23 cellular contexts compared by ENCODE assay signal in genomic region chr18:28382215-28382879, GRCh38.
DNase-seq lines count a peak whose midpoint lies in the region; ATAC-seq, FAIRE-seq and TF ChIP-seq lines count a peak whose summit lies in the region.
"Had no signal": no experiment of that assay in that cellular context is flagged by ENCODE, and none has a peak within 500 bp of the region (broad histone marks: within the 10 kb centered on the region; RNA-seq: fewer than 3 reads in every experiment).

No MANE protein-coding gene starts in this region.

- no peak overlapping the region for H3K27ac Mint-ChIP-seq in activated naive CD4-positive, alpha-beta T cell treated with anti-CD3 and anti-CD28 coated beads for 36 hours
- no peak overlapping the region for H3K27ac Mint-ChIP-seq in stimulated activated naive B cell treated with anti-CD40 and anti-IgM and Interleukin-4, amounts not matched to agents 10 μg/mL and 1 μg/mL and 100 μg/mL, for 72 hours
- H3K27ac Mint-ChIP-seq: CD4-positive, alpha-beta memory T cell; IgD-negative memory B cell had no signal

- H3K9ac ChIP-seq in OCI-LY3 (ENCODE audit: low read length): no peak overlapping the region
- H3K9ac ChIP-seq: BLaER1 treated with 17β-estradiol and CSF1 and Interleukin-3, amounts not matched to agents 10 nM and 100 nM; KMS-11 had no signal

- no peak overlapping the region for H3K4me3 Mint-ChIP-seq in activated naive CD4-positive, alpha-beta T cell treated with anti-CD3 and anti-CD28 coated beads for 36 hours
- no peak overlapping the region for H3K4me3 Mint-ChIP-seq in stimulated activated naive B cell treated with anti-CD40 and anti-IgM and Interleukin-4, amounts not matched to agents 10 μg/mL and 1 μg/mL and 100 μg/mL, for 72 hours
- H3K4me3 Mint-ChIP-seq: CD4-positive, alpha-beta memory T cell; IgD-negative memory B cell had no signal

- H3K36me3 Mint-ChIP-seq in activated naive CD4-positive, alpha-beta T cell treated with anti-CD3 and anti-CD28 coated beads for 36 hours (ENCODE audit: low read depth): no peaks in the 10 kb centered on the region
- no peaks in the 10 kb centered on the region for H3K36me3 Mint-ChIP-seq in stimulated activated naive B cell treated with anti-CD40 and anti-IgM and Interleukin-4, amounts not matched to agents 10 μg/mL and 1 μg/mL and 100 μg/mL, for 72 hours
- H3K36me3 Mint-ChIP-seq: IgD-negative memory B cell had no signal

- H3K27ac ChIP-seq in OCI-LY3 (ENCODE audit: low read length): peak overlapping the region; percentile 72
- H3K27ac ChIP-seq: BLaER1 treated with 17β-estradiol and CSF1 and Interleukin-3, amounts not matched to agents 10 nM and 100 nM; HL-60; KMS-11 had no signal

- H3K4me3 ChIP-seq in OCI-LY3 (ENCODE audit: low read length): peak overlapping the region; percentile 20; the same call in 1 of the 2 replicates
- H3K4me3 ChIP-seq: BLaER1 treated with 17β-estradiol and CSF1 and Interleukin-3, amounts not matched to agents 10 nM and 100 nM; HAP-1 had no signal

- H3K4me1 Mint-ChIP-seq in activated naive CD4-positive, alpha-beta T cell treated with anti-CD3 and anti-CD28 coated beads for 36 hours (ENCODE audit: low read depth): no peaks in the 10 kb centered on the region
- H3K4me1 Mint-ChIP-seq in stimulated activated naive B cell treated with anti-CD40 and anti-IgM and Interleukin-4, amounts not matched to agents 10 μg/mL and 1 μg/mL and 100 μg/mL, for 72 hours: peaks cover 0 to 3% of the 10 kb centered on the region in 2 donors
- H3K4me1 Mint-ChIP-seq: CD4-positive, alpha-beta memory T cell; IgD-negative memory B cell had no signal

- peaks cover 16% of the 10 kb centered on the region for H3K4me1 ChIP-seq in OCI-LY3 (ENCODE audit: low read length)
- H3K4me1 ChIP-seq: BLaER1 treated with 17β-estradiol and CSF1 and Interleukin-3, amounts not matched to agents 10 nM and 100 nM; HAP-1 had no signal

- peaks cover 45% of the 10 kb centered on the region for H3K36me3 ChIP-seq in OCI-LY3 (replicated peaks; ENCODE audit: low read depth, low read length)
- H3K36me3 ChIP-seq: BLaER1 treated with 17β-estradiol and CSF1 and Interleukin-3, amounts not matched to agents 10 nM and 100 nM; HAP-1 had no signal

- peak; percentile 28 for DNase-seq in activated naive CD4-positive, alpha-beta T cell treated with anti-CD3 and anti-CD28 coated beads for 36 hours
- no peak for DNase-seq in activated naive CD4-positive, alpha-beta T cell treated with Interleukin-2 at 50 U/mL for 16 hours
- DNase-seq in stimulated activated naive B cell treated with anti-CD40 and anti-IgM and Interleukin-4, amounts not matched to agents 10 μg/mL and 1 μg/mL and 100 μg/mL, for 72 hours: peak; percentile 10
- no peak for DNase-seq in frontal cortex (ENCODE audit: low spot score in 2 of 2)
- DNase-seq in CD1c-positive myeloid dendritic cell (ENCODE audit: extremely low spot score): no peak
- no peak for DNase-seq in DMS79 treated with DMSO at 0.1 percent for 48 hours (lab: John Stamatoyannopoulos, UW)
- DNase-seq: CD4-positive, alpha-beta memory T cell; DND-41; GOT3; MM.1S; NCI-H2029 treated with DMSO at 0.1 percent for 48 hours; NCI-H446 treated with DMSO at 0.1 percent for 48 hours; NCI-H526; SHP77 treated with DMSO at 0.1 percent for 48 hours; T-helper 1 cell had no signal

- peaks cover 16% of the 10 kb centered on the region for H3K9me3 Mint-ChIP-seq in activated naive CD4-positive, alpha-beta T cell treated with anti-CD3 and anti-CD28 coated beads for 36 hours
- peaks cover 6 to 15% of the 10 kb centered on the region in 2 donors for H3K9me3 Mint-ChIP-seq in stimulated activated naive B cell treated with anti-CD40 and anti-IgM and Interleukin-4, amounts not matched to agents 10 μg/mL and 1 μg/mL and 100 μg/mL, for 72 hours

- intact Hi-C loops in activated naive CD4-positive, alpha-beta T cell treated with anti-CD3 and anti-CD28 coated beads for 36 hours (cut with micrococcal nuclease): no loop called here

- H3K79me2 ChIP-seq in OCI-LY3 (ENCODE audit: low read length): no peaks in the 10 kb centered on the region

- no peak for TF ChIP-seq CTCF in OCI-LY3 (IDR thresholded peaks at IDR 0.05; ENCODE audit: low read depth, low read length)

- H4K20me1 ChIP-seq in OCI-LY3 (ENCODE audit: insufficient read depth, low read length): no peaks in the 10 kb centered on the region
- H4K20me1 ChIP-seq: BLaER1 treated with 17β-estradiol and CSF1 and Interleukin-3, amounts not matched to agents 10 nM and 100 nM had no signal

- no peaks in the 10 kb centered on the region for H3K27me3 Mint-ChIP-seq in activated naive CD4-positive, alpha-beta T cell treated with anti-CD3 and anti-CD28 coated beads for 36 hours (ENCODE audit: low read depth)
- no peaks in the 10 kb centered on the region for H3K27me3 Mint-ChIP-seq in stimulated activated naive B cell treated with anti-CD40 and anti-IgM and Interleukin-4, amounts not matched to agents 10 μg/mL and 1 μg/mL and 100 μg/mL, for 72 hours
- H3K27me3 Mint-ChIP-seq: CD4-positive, alpha-beta memory T cell; IgD-negative memory B cell had no signal

- FAIRE-seq in frontal cortex (lab: Jason Lieb, UNC): no peak

- H2AFZ ChIP-seq in OCI-LY3 (ENCODE audit: low read depth, low read length): no peak overlapping the region

- CTCF ChIA-PET in activated naive CD4-positive, alpha-beta T cell treated with anti-CD3 and anti-CD28 coated beads for 36 hours (lab: Charles Lee): no interaction called here

- peaks cover 33% of the 10 kb centered on the region; the same call in 1 of the 2 replicates for H3K9me3 ChIP-seq in OCI-LY3 (ENCODE audit: insufficient read depth, low read length)
- H3K9me3 ChIP-seq: HAP-1 had no signal

- no peaks in the 10 kb centered on the region for H3K27me3 ChIP-seq in OCI-LY3 (ENCODE audit: low read depth, low read length)
- H3K27me3 ChIP-seq: BLaER1 treated with 17β-estradiol and CSF1 and Interleukin-3, amounts not matched to agents 10 nM and 100 nM had no signal

- H3K4me2 ChIP-seq in OCI-LY3 (ENCODE audit: low read length): peak overlapping the region; percentile 14
- H3K4me2 ChIP-seq: BLaER1 treated with 17β-estradiol and CSF1 and Interleukin-3, amounts not matched to agents 10 nM and 100 nM; KMS-11 had no signal

- peak; percentile 40 for ATAC-seq in HG02623 (IDR thresholded peaks at IDR 0.05; ENCODE audit: unreplicated experiment)
- peak; percentile 59 to 82 for ATAC-seq in stimulated activated naive B cell treated with anti-CD40 and anti-IgM and Interleukin-4, amounts not matched to agents 10 μg/mL and 1 μg/mL and 100 μg/mL, for 72 hours (replicated peaks)
- ATAC-seq: Panc1 had no signal

Comparison
In these comparisons a context has a peak if more than half of its experiments do, and no peak if none do; other contexts are left out.
1. DNase-seq: peak in activated naive CD4-positive, alpha-beta T cell treated with anti-CD3 and anti-CD28 coated beads for 36 hours (single experiment) and stimulated activated naive B cell treated with anti-CD40 and anti-IgM and Interleukin-4, amounts not matched to agents 10 μg/mL and 1 μg/mL and 100 μg/mL, for 72 hours (single experiment); none in activated naive CD4-positive, alpha-beta T cell treated with Interleukin-2 at 50 U/mL for 16 hours (single experiment), frontal cortex (0 of 2), CD1c-positive myeloid dendritic cell (single experiment) and DMS79 treated with DMSO at 0.1 percent for 48 hours (single experiment).